ENCODE assay signal across 1 cellular context in the genomic region with DNA sequence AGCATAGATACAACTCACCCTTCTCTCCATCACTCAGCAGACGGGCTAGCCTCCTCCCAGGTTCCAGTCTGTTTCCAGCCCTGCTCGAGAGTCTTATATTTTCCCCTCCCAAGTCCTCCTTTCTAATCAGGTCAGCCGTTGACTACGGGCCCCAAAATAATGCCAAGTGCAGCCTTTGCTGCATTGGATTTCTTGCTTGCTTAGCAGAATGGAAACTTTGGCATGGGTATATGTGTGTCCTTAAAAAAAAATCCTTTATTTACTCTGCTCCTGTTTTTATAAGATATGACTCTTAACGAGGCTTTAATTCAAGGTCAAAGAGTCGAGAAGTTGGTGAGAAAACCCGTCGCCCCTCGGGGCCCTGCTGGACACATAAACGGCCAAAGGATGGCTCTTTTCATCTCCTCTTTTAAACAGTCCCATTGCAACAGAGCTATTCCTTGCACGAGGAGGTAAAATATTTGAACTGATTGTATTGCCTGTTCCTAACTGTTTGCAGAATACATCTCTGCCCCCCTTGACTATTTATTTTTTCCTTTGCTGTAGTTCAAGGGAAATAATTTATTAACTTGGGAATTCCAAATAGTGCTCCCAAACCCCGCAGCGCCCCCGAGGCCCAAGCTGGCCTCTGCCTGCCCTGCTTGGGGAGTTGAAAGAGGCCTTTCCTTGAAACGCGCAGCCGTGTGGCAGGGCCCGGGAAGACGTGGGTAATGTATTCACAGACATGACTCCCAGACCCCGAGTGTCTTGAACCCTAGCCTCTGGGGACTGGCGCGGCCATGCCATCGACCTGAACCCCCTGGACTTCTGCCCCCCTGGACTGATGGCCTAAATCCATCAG.
TF ChIP-seq lines count a peak whose summit lies in the region.

No MANE protein-coding gene starts in this region.

TF ChIP-seq in HepG2, 621 proteins besides CTCF, POLR2A, EP300 and RAD21:
- TF ChIP-seq ZFP36L1 (CRISPR knock-in tag; IDR thresholded peaks at IDR 0.05): no peak
- TF ChIP-seq RARA (CRISPR knock-in tag; IDR thresholded peaks at IDR 0.05): no peak
- no peak for TF ChIP-seq NFIB (CRISPR knock-in tag; IDR thresholded peaks at IDR 0.05; ENCODE audit: borderline replicate concordance)
